8 cellular contexts compared by ENCODE assay signal in the genomic region with DNA sequence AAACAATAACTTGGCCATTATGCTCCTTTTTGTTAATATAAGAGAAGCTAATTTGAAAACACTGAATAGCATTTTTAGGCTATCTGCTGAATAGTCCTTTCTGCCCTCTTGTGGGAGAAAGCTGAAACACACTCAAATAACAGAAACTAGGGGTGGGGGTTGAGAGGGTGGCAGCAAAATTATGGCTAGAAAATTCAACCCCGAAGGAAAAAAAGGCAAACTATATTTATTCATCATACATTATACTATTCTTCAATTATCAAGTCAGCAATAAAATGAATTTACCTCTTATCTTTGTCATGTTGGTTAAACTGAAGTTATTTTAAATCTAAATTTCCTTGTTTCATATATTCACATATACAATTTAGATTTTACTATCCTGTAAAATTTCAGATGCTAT.
DNase-seq lines count a peak whose midpoint lies in the region; ATAC-seq and TF ChIP-seq lines count a peak whose summit lies in the region.

No MANE protein-coding gene starts in this region.

- H3K4ac ChIP-seq in IMR-90 (ENCODE audit: low read depth, low read length) = no peak overlapping the region

- no peaks in the 10 kb centered on the region for H3K9me1 ChIP-seq in IMR-90 (ENCODE audit: insufficient read depth, low read length)

- H3K9me3 ChIP-seq in IMR-90 (ENCODE audit: control insufficient read depth, insufficient read depth, low read length) = no peaks in the 10 kb centered on the region
- H3K9me3 ChIP-seq in OCI-LY1 (ENCODE audit: low read length) = no peaks in the 10 kb centered on the region

- no peak overlapping the region for H3K4me3 ChIP-seq in IMR-90 (ENCODE audit: insufficient read depth, low read depth, low read length)
- H3K4me3 ChIP-seq in OCI-LY1 (ENCODE audit: low read depth, low read length, poor library complexity, severe bottlenecking) = no peak overlapping the region
- peak overlapping the region in 17 of 59 donors; percentile 4 to 34 (median 19) for H3K4me3 ChIP-seq in dorsolateral prefrontal cortex

- H3K27ac ChIP-seq in IMR-90 (ENCODE audit: insufficient read depth, low read length) (no peak overlapping the region), OCI-LY1 (ENCODE audit: low read depth, low read length, poor library complexity, severe bottlenecking) (no peak overlapping the region), dorsolateral prefrontal cortex (peak overlapping the region in 50 of 59 donors; percentile 6 to 99 (median 96))

- H3K4me2 ChIP-seq in IMR-90 (ENCODE audit: low read depth, low read length) = no peak overlapping the region
- H3K4me2 ChIP-seq in OCI-LY1 (ENCODE audit: low read length) = no peak overlapping the region

- no peaks in the 10 kb centered on the region for H3K9me2 ChIP-seq in OCI-LY1 (ENCODE audit: low read depth, low read length)

- H3K9ac ChIP-seq in IMR-90 (ENCODE audit: low read depth, low read length) (no peak overlapping the region), OCI-LY1 (ENCODE audit: low read length) (no peak overlapping the region)

- no peaks in the 10 kb centered on the region for H3K36me3 ChIP-seq in IMR-90 (ENCODE audit: control insufficient read depth, insufficient read depth, low read length)
- no peaks in the 10 kb centered on the region for H3K36me3 ChIP-seq in OCI-LY1 (ENCODE audit: insufficient read depth, low read length)

- H2BK120ac ChIP-seq in IMR-90 (ENCODE audit: low read depth, low read length) = no peak overlapping the region

- peak; percentile 69 for TF ChIP-seq RAD21 in IMR-90 (IDR thresholded peaks at IDR 0.05; ENCODE audit: low read length)

- TF ChIP-seq POLR2A in IMR-90 (IDR thresholded peaks at IDR 0.05; ENCODE audit: low read depth, low read length) = no peak

- H3K23ac ChIP-seq in IMR-90 (ENCODE audit: low read depth, low read length) = no peak overlapping the region

- dilution Hi-C loops in IMR-90 (cut with HindIII; ENCODE audit: low sequenced_read_pairs, unreplicated experiment) = no loop called here

- ATAC-seq in IMR-90 (ENCODE audit: low read depth) = peak; percentile 64; the same call in 1 of the 2 replicates
- no peak for ATAC-seq in GM21447 (IDR thresholded peaks at IDR 0.05; ENCODE audit: unreplicated experiment)

- no peak overlapping the region for H2BK5ac ChIP-seq in IMR-90 (ENCODE audit: low read depth, low read length, poor library complexity, severe bottlenecking)

- H3K18ac ChIP-seq in IMR-90 (ENCODE audit: low read depth, low read length) = no peak overlapping the region

- no peak overlapping the region for H2BK15ac ChIP-seq in IMR-90 (ENCODE audit: low read depth, low read length)

- POLR2A ChIA-PET in IMR-90 (lab: Charles Lee; ENCODE audit: unreplicated experiment) = no interaction called here

- no peak overlapping the region for H4K8ac ChIP-seq in IMR-90 (ENCODE audit: low read depth in 2 of 2, low read length in 2 of 2)

- DNase-seq in NOMO-1 (lab: John Stamatoyannopoulos, UW; ENCODE audit: unreplicated experiment in 2 of 2) (peak; percentile 17 to 21), NOMO-1 treated with dmso at 0.1 percent for 144 hours (lab: John Stamatoyannopoulos, UW; ENCODE audit: unreplicated experiment) (no peak), IMR-90 (peak; percentile 41), dorsolateral prefrontal cortex (no peak), myocyte (ENCODE audit: low read depth) (peak; percentile 59), SW 1271 (lab: John Stamatoyannopoulos, UW) (no peak)

- H3K27me3 ChIP-seq in IMR-90 (ENCODE audit: control insufficient read depth, insufficient read depth, low read length) = no peaks in the 10 kb centered on the region
- no peaks in the 10 kb centered on the region for H3K27me3 ChIP-seq in OCI-LY1 (ENCODE audit: insufficient read depth, low read length)
- no peaks in the 10 kb centered on the region for H3K27me3 ChIP-seq in dorsolateral prefrontal cortex

- H3F3A ChIP-seq in OCI-LY1 (ENCODE audit: insufficient read depth, low read length) = no peaks in the 10 kb centered on the region; the same call in 1 of the 2 replicates

- no peak overlapping the region for H4K91ac ChIP-seq in IMR-90 (ENCODE audit: insufficient read depth, low read depth, low read length)

- CTCF ChIA-PET in IMR-90 (lab: Yijun Ruan, JAX) = interaction anchor here (0.6 to 2.1 kb wide), 15 partner anchors 11 to 337 kb away, joined by 3 to 8 read pairs (median 4); no protein-coding TSS in a partner anchor

- no CpG with 5 or more reads among the region's 1 CpG for WGBS in IMR-90 (ENCODE audit: extremely low coverage in 2 of 2, insufficient read length in 1 of 2), 2 experiments

- H4K20me1 ChIP-seq in IMR-90 (ENCODE audit: insufficient read depth, low read length) (no peaks in the 10 kb centered on the region), OCI-LY1 (ENCODE audit: insufficient read depth, low read length) (no peaks in the 10 kb centered on the region)

- no peak overlapping the region for H2AK9ac ChIP-seq in IMR-90 (replicated peaks; ENCODE audit: low read depth, low read length, poor library complexity)

- TF ChIP-seq CTCF in IMR-90 (conservative IDR thresholded peaks at IDR 0.05; ENCODE audit: low read depth, low read length) = peak; percentile 74
- peak; percentile 83 for TF ChIP-seq CTCF in OCI-LY1 (IDR thresholded peaks at IDR 0.05; ENCODE audit: low read length)
- TF ChIP-seq CTCF in dorsolateral prefrontal cortex (IDR thresholded peaks at IDR 0.05 in 54 of 56, conservative IDR thresholded peaks at IDR 0.05 in 2 of 56; ENCODE audit: low read depth in 1 of 56, partially characterized antibody in 56 of 56) = peak; percentile 68 to 94 (median 85)

- H3K79me1 ChIP-seq in IMR-90 (ENCODE audit: low read depth in 1 of 2, low read length in 2 of 2) = no peaks in the 10 kb centered on the region; a peak in 2 of 4 replicates

- H3K4me1 ChIP-seq in IMR-90 (ENCODE audit: control insufficient read depth, insufficient read depth, low read length) (no peaks in the 10 kb centered on the region), OCI-LY1 (ENCODE audit: insufficient read depth, low read length, severe bottlenecking) (peaks cover 20% of the 10 kb centered on the region)

- no peaks in the 10 kb centered on the region for H3K79me2 ChIP-seq in OCI-LY1 (ENCODE audit: insufficient read depth, low read length)

- no peak overlapping the region for H3K14ac ChIP-seq in IMR-90 (replicated peaks; ENCODE audit: low read depth, low read length)

- H2AFZ ChIP-seq in IMR-90 (replicated peaks; ENCODE audit: low read length, poor library complexity) (no peak overlapping the region), OCI-LY1 (ENCODE audit: low read length) (no peak overlapping the region)

- in situ Hi-C loops in IMR-90 (cut with MboI; ENCODE audit: low sequenced_read_pairs) = loop anchor here (10.0 kb wide), 1 partner anchor 79 kb away; no protein-coding TSS in a partner anchor

- BruUV-seq in IMR-90 (replicated peaks; lab: Mats Ljungman, UMichigan) = no TSS peak

- no peak overlapping the region for H3K56ac ChIP-seq in IMR-90 (ENCODE audit: extremely low read depth, insufficient read depth, low read length)

- no peak overlapping the region for H2BK20ac ChIP-seq in IMR-90 (ENCODE audit: low read depth, low read length)

- no peak overlapping the region for H4K5ac ChIP-seq in IMR-90 (ENCODE audit: low read depth, low read length)

- intact Hi-C loops in IMR-90 (cut with micrococcal nuclease) = loop anchor here (1.0 kb wide), 2 partner anchors 84 to 336 kb away; no protein-coding TSS in a partner anchor
- intact Hi-C loops in dorsolateral prefrontal cortex (cut with DNase I) = loop anchor here in 1 of 2 donors (10.0 kb wide), 1 partner anchor 69 kb away; no protein-coding TSS in a partner anchor

- H2AK5ac ChIP-seq in IMR-90 (ENCODE audit: low read depth, low read length) = no peak overlapping the region

TF ChIP-seq in IMR-90, 13 proteins besides CTCF, POLR2A, EP300 and RAD21:
- TF ChIP-seq BHLHE40 (IDR thresholded peaks at IDR 0.05; ENCODE audit: low read depth, low read length) (no peak), CHD1 (IDR thresholded peaks at IDR 0.05; ENCODE audit: low read depth, low read length) (no peak; the same call in 1 of the 2 replicates), MAZ (IDR thresholded peaks at IDR 0.05; ENCODE audit: borderline replicate concordance, low read depth, low read length) (peak; percentile 50; the same call in 1 of the 2 replicates), MAFK (IDR thresholded peaks at IDR 0.05; ENCODE audit: low read depth, low read length) (peak; percentile 40; the same call in 1 of the 2 replicates), SMC3 (IDR thresholded peaks at IDR 0.05; ENCODE audit: low read depth, low read length) (peak; percentile 86)
- TF ChIP-seq, protein P1, sequence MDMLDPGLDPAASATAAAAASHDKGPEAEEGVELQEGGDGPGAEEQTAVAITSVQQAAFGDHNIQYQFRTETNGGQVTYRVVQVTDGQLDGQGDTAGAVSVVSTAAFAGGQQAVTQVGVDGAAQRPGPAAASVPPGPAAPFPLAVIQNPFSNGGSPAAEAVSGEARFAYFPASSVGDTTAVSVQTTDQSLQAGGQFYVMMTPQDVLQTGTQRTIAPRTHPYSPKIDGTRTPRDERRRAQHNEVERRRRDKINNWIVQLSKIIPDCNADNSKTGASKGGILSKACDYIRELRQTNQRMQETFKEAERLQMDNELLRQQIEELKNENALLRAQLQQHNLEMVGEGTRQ (IDR thresholded peaks at IDR 0.05; ENCODE audit: low read depth, low read length) = no peak
TF ChIP-seq in IMR-90: peak in this region for 3.

Comparison
In these comparisons a context has a peak if more than half of its experiments do, and no peak if none do; other contexts are left out.
1. DNase-seq: peak in NOMO-1 (2 of 2), IMR-90 (single experiment) and myocyte (single experiment); none in NOMO-1 treated with dmso at 0.1 percent for 144 hours (single experiment), dorsolateral prefrontal cortex (0 of 10) and SW 1271 (0 of 2).
2. H3K27ac ChIP-seq: peak in dorsolateral prefrontal cortex (50 of 59); none in IMR-90 (single experiment) and OCI-LY1 (single experiment).
3. Peak in every context shown above with its lines, with median percentiles within 50 percentile points of each other: CTCF ChIP-seq.